ENCODE assay signal across 29 cellular contexts in the genomic region with DNA sequence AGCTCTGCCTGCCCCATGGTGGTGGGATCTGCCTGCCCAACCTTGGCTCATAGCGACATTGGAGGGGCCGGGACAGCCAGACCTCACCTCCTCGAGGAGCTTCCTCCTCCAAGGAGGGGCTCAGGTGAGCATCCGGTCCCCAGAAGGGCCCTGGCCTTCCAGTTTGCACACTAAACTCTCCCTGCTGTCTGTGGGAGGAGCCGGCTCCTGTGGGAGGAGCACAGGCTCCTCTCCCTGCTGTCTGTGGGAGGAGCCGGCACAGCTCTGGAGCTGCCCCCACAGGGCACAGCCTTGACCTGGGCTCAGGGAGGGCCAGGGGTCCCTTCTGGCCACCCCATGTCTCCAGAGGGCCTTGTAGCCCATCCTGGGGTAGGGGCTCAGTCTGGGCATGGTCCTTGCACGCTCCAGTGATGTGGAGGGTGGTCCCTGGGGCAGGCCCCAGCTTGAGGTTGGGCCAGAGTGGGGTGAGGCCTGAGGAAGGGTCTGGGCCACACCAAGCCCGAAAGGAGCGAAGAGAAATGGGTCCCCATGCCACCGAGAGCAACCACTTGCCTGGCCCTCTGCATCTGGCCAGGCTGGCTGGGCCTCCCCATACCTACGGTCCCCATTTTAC.
DNase-seq lines count a peak whose midpoint lies in the region; ATAC-seq, FAIRE-seq and TF ChIP-seq lines count a peak whose summit lies in the region.
"Had no signal": no experiment of that assay in that cellular context is flagged by ENCODE, and none has a peak within 500 bp of the region (broad histone marks: within the 10 kb centered on the region; RNA-seq: fewer than 3 reads in every experiment).

No MANE protein-coding gene starts in this region.

- H3K36me3 ChIP-seq in MM.1S (replicated peaks; ENCODE audit: insufficient read depth, low read length): no peaks in the 10 kb centered on the region
- H3K36me3 ChIP-seq: cardiac muscle cell, MG63, prostate gland had no signal

- H3K27ac Mint-ChIP-seq in H9: no peak overlapping the region
- H3K27ac Mint-ChIP-seq: activated B cell treated with CpG ODN at 0.5 μM for 24 hours; activated naive CD4-positive, alpha-beta T cell treated with anti-CD3 and anti-CD28 coated beads, Interleukin-2, amount 50 U/mL, for 24 hours; dendritic cell treated with granulocyte-macrophage colony-stimulating factor and Interleukin-4, amounts not matched to agents 40 ng/mL and 50 ng/mL, for 4 days; HFFc6 had no signal

- no peak overlapping the region for H4K5ac ChIP-seq in H9 (ENCODE audit: insufficient read length, low read depth, low read length)

- peaks cover 3 to 4% of the 10 kb centered on the region in 2 experiments; a peak in 3 of 4 replicates for H3K4me1 Mint-ChIP-seq in H9
- H3K4me1 Mint-ChIP-seq: activated B cell treated with CpG ODN at 0.5 μM for 24 hours; activated naive CD4-positive, alpha-beta T cell treated with anti-CD3 and anti-CD28 coated beads, Interleukin-2, amount 50 U/mL, for 24 hours had no signal

- DNase-seq in NCI-H510A treated with DMSO at 0.1 percent for 48 hours (lab: John Stamatoyannopoulos, UW) (peak; percentile 8), NCI-H510A (lab: John Stamatoyannopoulos, UW) (no peak), A549 (ENCODE audit: low read depth in 1 of 2, low spot score in 1 of 2) (no peak), H9 (peak; percentile 43), iPS-NIHi11 (ENCODE audit: low spot score) (peak; percentile 52), retina (no peak), LoVo (ENCODE audit: low spot score) (no peak), MM.1S (no peak)
- DNase-seq: 8988T; activated B cell treated with CpG ODN at 0.5 μM for 24 hours; AML-193; anterior cingulate cortex; DMS79; HFFc6; kidney glomerular epithelial cell; mammary epithelial cell; MG63; NCI-H1417 treated with DMSO at 0.1 percent for 48 hours; NCI-H2081 treated with DMSO at 0.1 percent for 48 hours; PC-3; SIG-M5; stimulated activated CD8-positive, alpha-beta memory T cell treated with anti-CD3 and anti-CD28 coated beads, Interleukin-4, amount 100 ng/mL, for 48 hours; SW 1271; trophoblast cell had no signal

- no peaks in the 10 kb centered on the region for H3K79me1 ChIP-seq in H9 (ENCODE audit: insufficient read depth, low read depth, low read length, poor library complexity, severe bottlenecking)

- no peak overlapping the region for H2BK15ac ChIP-seq in H9 (ENCODE audit: low read depth, low read length)

- no peaks in the 10 kb centered on the region for H3K23me2 ChIP-seq in H9 (ENCODE audit: insufficient read length, low read depth, low read length, poor library complexity, severe bottlenecking)

- no peaks in the 10 kb centered on the region for H3K36me3 Mint-ChIP-seq in H9 (ENCODE audit: insufficient read depth in 1 of 3, low read depth in 3 of 3)
- H3K36me3 Mint-ChIP-seq: activated naive CD4-positive, alpha-beta T cell treated with anti-CD3 and anti-CD28 coated beads, Interleukin-2, amount 50 U/mL, for 24 hours had no signal

- no peak overlapping the region for H2AK5ac ChIP-seq in H9 (ENCODE audit: insufficient read length, low read length)

- H4K20me1 ChIP-seq in H9 (ENCODE audit: control insufficient read depth, insufficient read depth, insufficient read length) (no peaks in the 10 kb centered on the region), MM.1S (ENCODE audit: insufficient read depth, low read length) (no peaks in the 10 kb centered on the region)

- no peak overlapping the region for H2BK120ac ChIP-seq in H9 (ENCODE audit: low read depth, low read length, poor library complexity, severe bottlenecking)

- TF ChIP-seq CTCF in A549 (IDR thresholded peaks at IDR 0.05) (no peak), H9 (conservative IDR thresholded peaks at IDR 0.05) (no peak), MM.1S (IDR thresholded peaks at IDR 0.05; ENCODE audit: low read length) (no peak)

- H3K27me3 ChIP-seq in H9 (ENCODE audit: insufficient read depth, low read length) (no peaks in the 10 kb centered on the region), MM.1S (replicated peaks; ENCODE audit: insufficient read depth, low read length) (no peaks in the 10 kb centered on the region; the same call in 1 of the 2 replicates)
- H3K27me3 ChIP-seq: cardiac muscle cell, MG63 had no signal

- H3K27me3 Mint-ChIP-seq in H9 (ENCODE audit: low read depth): no peaks in the 10 kb centered on the region
- H3K27me3 Mint-ChIP-seq: activated naive CD4-positive, alpha-beta T cell treated with anti-CD3 and anti-CD28 coated beads, Interleukin-2, amount 50 U/mL, for 24 hours; dendritic cell treated with granulocyte-macrophage colony-stimulating factor and Interleukin-4, amounts not matched to agents 40 ng/mL and 50 ng/mL, for 4 days had no signal

- H2AFZ ChIP-seq in H9 (ENCODE audit: low read length) (no peak overlapping the region), MM.1S (ENCODE audit: low read length) (no peak overlapping the region)

- no peak overlapping the region for H2BK20ac ChIP-seq in H9 (ENCODE audit: low read depth, low read length, poor library complexity, severe bottlenecking)

- H3K27ac ChIP-seq in A549 (no peak overlapping the region), H9 (ENCODE audit: insufficient read length, low read depth, low read length) (no peak overlapping the region), MM.1S (ENCODE audit: low read length) (no peak overlapping the region)
- H3K27ac ChIP-seq: cardiac muscle cell, prostate gland had no signal

- H3K4me1 ChIP-seq in A549 (no peaks in the 10 kb centered on the region), H9 (ENCODE audit: insufficient read depth, low read length) (no peaks in the 10 kb centered on the region), MM.1S (ENCODE audit: low read length) (no peaks in the 10 kb centered on the region)
- H3K4me1 ChIP-seq: prostate gland had no signal

- no peak overlapping the region for H3K4me2 ChIP-seq in A549
- no peak overlapping the region for H3K4me2 ChIP-seq in H9 (ENCODE audit: insufficient read depth, insufficient read length, low read length)
- H3K4me2 ChIP-seq in MM.1S (ENCODE audit: low read depth, low read length): no peak overlapping the region

- H3K4me3 ChIP-seq in A549 (no peak overlapping the region), MM.1S (ENCODE audit: low read length) (no peak overlapping the region)
- H3K4me3 ChIP-seq: cardiac muscle cell, MG63, prostate gland had no signal

- no peak for TF ChIP-seq POLR2A in A549 (IDR thresholded peaks at IDR 0.05; ENCODE audit: low read length)

- no peak overlapping the region for H3K56ac ChIP-seq in H9 (ENCODE audit: insufficient read length, low read depth, low read length)

- H3K4me3 Mint-ChIP-seq in H9: no peak overlapping the region
- H3K4me3 Mint-ChIP-seq: activated B cell treated with CpG ODN at 0.5 μM for 24 hours; activated naive CD4-positive, alpha-beta T cell treated with anti-CD3 and anti-CD28 coated beads, Interleukin-2, amount 50 U/mL, for 24 hours; dendritic cell treated with granulocyte-macrophage colony-stimulating factor and Interleukin-4, amounts not matched to agents 40 ng/mL and 50 ng/mL, for 4 days; HFFc6 had no signal

- no peak overlapping the region for H4K8ac ChIP-seq in H9 (replicated peaks; ENCODE audit: insufficient read length, low read depth, low read length)

- POLR2A ChIA-PET in A549 (lab: Yijun Ruan, JAX): no interaction called here

- no peaks in the 10 kb centered on the region for H3K9me2 ChIP-seq in MM.1S (replicated peaks; ENCODE audit: insufficient read depth, low read length)

- H3K9me3 Mint-ChIP-seq in H9: no peaks in the 10 kb centered on the region
- H3K9me3 Mint-ChIP-seq: activated B cell treated with CpG ODN at 0.5 μM for 24 hours; activated naive CD4-positive, alpha-beta T cell treated with anti-CD3 and anti-CD28 coated beads, Interleukin-2, amount 50 U/mL, for 24 hours; dendritic cell treated with granulocyte-macrophage colony-stimulating factor and Interleukin-4, amounts not matched to agents 40 ng/mL and 50 ng/mL, for 4 days had no signal

- no peaks in the 10 kb centered on the region for H3K9me3 ChIP-seq in A549
- H3K9me3 ChIP-seq in H9 (ENCODE audit: control insufficient read depth, low read depth, low read length): no peaks in the 10 kb centered on the region
- H3K9me3 ChIP-seq in MM.1S (replicated peaks; ENCODE audit: insufficient read depth, low read length): no peaks in the 10 kb centered on the region
- H3K9me3 ChIP-seq: MG63, prostate gland had no signal

- FAIRE-seq in A549 (lab: Jason Lieb, UNC): no peak
- FAIRE-seq: endothelial cell of umbilical vein had no signal

- peak; percentile 21 to 63; a peak in 3 of 6 replicates for ATAC-seq in A549
- ATAC-seq: PC-3 had no signal

- H2BK12ac ChIP-seq in H9 (ENCODE audit: insufficient read length, low read depth, low read length): no peak overlapping the region

- no peak for TF ChIP-seq EP300 in A549 (IDR thresholded peaks at IDR 0.05)

- H3K9ac ChIP-seq in H9 (ENCODE audit: extremely low read depth, insufficient read length, low read length) (no peak overlapping the region), MM.1S (ENCODE audit: low read length) (no peak overlapping the region)

- H3F3A ChIP-seq in MM.1S (ENCODE audit: insufficient read depth, low read length): no peaks in the 10 kb centered on the region

- no peaks in the 10 kb centered on the region for H3K79me2 ChIP-seq in H9 (ENCODE audit: insufficient read depth, low read length)
- H3K79me2 ChIP-seq in MM.1S (ENCODE audit: low read length): no peaks in the 10 kb centered on the region

- WGBS in A549 (ENCODE audit: missing lambda C conversion rate): 28% methylated on average over 5 of the region's 11 CpGs
- no CpG with 5 or more reads among the region's 11 CpGs for WGBS in H9 (ENCODE audit: extremely low coverage, insufficient read length, low lambda C conversion rate)

- CTCF ChIA-PET in A549 (lab: Yijun Ruan, JAX): interaction anchor here (0.6 kb wide), 1 partner anchor 33 kb away, joined by 3 read pairs; no protein-coding TSS in a partner anchor

- no peak overlapping the region for H2BK5ac ChIP-seq in H9 (ENCODE audit: insufficient read length, low read length)

- TF ChIP-seq RAD21 in A549 (conservative IDR thresholded peaks at IDR 0.05 in 1 of 2, IDR thresholded peaks at IDR 0.05 in 1 of 2): no peak

- no peak overlapping the region for H3K14ac ChIP-seq in H9 (ENCODE audit: insufficient read depth, low read length)

- no peak overlapping the region for H3T11ph ChIP-seq in H9 (ENCODE audit: low read length)

- no peak overlapping the region for H3K18ac ChIP-seq in H9 (ENCODE audit: insufficient read length, low read depth, low read length)

- no peak overlapping the region for H4K91ac ChIP-seq in H9 (ENCODE audit: insufficient read length, low read depth, low read length)

- H3K4ac ChIP-seq in H9 (ENCODE audit: low read depth, low read length): no peak overlapping the region

- H3K23ac ChIP-seq in H9 (ENCODE audit: insufficient read length, low read depth, low read length): no peak overlapping the region

TF ChIP-seq in A549, 52 proteins besides CTCF, POLR2A, EP300 and RAD21 (continues in another document):
- TF ChIP-seq HOXA7 (CRISPR knock-in tag; IDR thresholded peaks at IDR 0.05): no peak

Comparison
In these comparisons a context has a peak if more than half of its experiments do, and no peak if none do; other contexts are left out.
1. DNase-seq: peak in NCI-H510A treated with DMSO at 0.1 percent for 48 hours (single experiment), H9 (single experiment) and iPS-NIHi11 (single experiment); none in NCI-H510A (single experiment), A549 (0 of 2), retina (single experiment), LoVo (single experiment) and MM.1S (single experiment).